29 cellular contexts compared by ENCODE assay signal in the genomic region with DNA sequence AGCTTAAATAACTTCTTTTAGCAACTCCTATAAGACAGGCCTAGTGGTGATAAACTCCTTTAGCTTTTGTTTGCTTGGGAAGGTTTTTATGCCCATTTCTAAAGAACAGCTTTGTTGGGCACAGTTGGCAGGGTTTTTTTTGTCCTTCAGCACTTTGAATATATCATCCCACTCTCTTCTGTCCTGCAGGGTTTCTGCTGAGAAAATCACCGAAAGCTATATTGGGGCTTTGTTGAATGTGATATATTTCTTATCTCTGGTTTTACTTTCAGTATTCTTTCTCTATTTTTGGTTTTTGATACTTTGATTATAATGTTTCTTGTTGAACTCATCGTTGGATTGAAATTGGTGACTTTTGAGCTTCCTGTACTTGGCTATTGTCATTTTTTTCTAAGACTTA.
"Had no signal": no experiment of that assay in that cellular context is flagged by ENCODE, and none has a peak within 500 bp of the region (broad histone marks: within the 10 kb centered on the region; RNA-seq: fewer than 3 reads in every experiment).

No MANE protein-coding gene starts in this region.

- H3K27me3 ChIP-seq: colonic mucosa, dorsolateral prefrontal cortex, esophagus muscularis mucosa, esophagus squamous epithelium, foreskin keratinocyte, gastrocnemius medialis, gastroesophageal sphincter, heart left ventricle, heart right ventricle had no signal

- DNase-seq: colonic mucosa; cortex of kidney; dermis blood vessel endothelial cell; dorsolateral prefrontal cortex; effector CD4-positive, alpha-beta T cell; effector CD8-positive, alpha-beta T cell; effector memory CD4-positive, alpha-beta T cell; effector memory CD8-positive, alpha-beta T cell; endodermal cell; erythroblast; esophagus squamous epithelium; foreskin fibroblast; foreskin keratinocyte; foreskin melanocyte; gastrocnemius medialis; glutamatergic neuron; head of caudate nucleus; heart left ventricle; heart right ventricle had no signal

- H3K4me3 ChIP-seq: colonic mucosa, coronary artery, dorsolateral prefrontal cortex, esophagus muscularis mucosa, esophagus squamous epithelium, gastrocnemius medialis, gastroesophageal sphincter, heart left ventricle, heart right ventricle had no signal

- H3K27ac ChIP-seq: colonic mucosa, coronary artery, dorsolateral prefrontal cortex, epithelial cell of prostate, esophagus muscularis mucosa, esophagus squamous epithelium, foreskin keratinocyte, gastrocnemius medialis, gastroesophageal sphincter, heart left ventricle, heart right ventricle had no signal

- H3K36me3 ChIP-seq: colonic mucosa, esophagus squamous epithelium, gastrocnemius medialis, heart left ventricle, heart right ventricle had no signal

- H3K27me3 Mint-ChIP-seq: dendritic cell treated with granulocyte-macrophage colony-stimulating factor and Interleukin-4, amounts not matched to agents 40 ng/mL and 50 ng/mL, for 4 days; effector memory CD8-positive, alpha-beta T cell had no signal

- H3K9me3 ChIP-seq: colonic mucosa, esophagus muscularis mucosa, esophagus squamous epithelium, gastrocnemius medialis, gastroesophageal sphincter had no signal

- ATAC-seq: effector memory CD8-positive, alpha-beta T cell; esophagus mucosa; foreskin keratinocyte; gastrocnemius medialis; gastroesophageal sphincter; heart left ventricle; heart right ventricle had no signal

- H3K4me1 ChIP-seq: colonic mucosa, esophagus muscularis mucosa, esophagus squamous epithelium, foreskin keratinocyte, gastrocnemius medialis, gastroesophageal sphincter, heart left ventricle, heart right ventricle had no signal

- H3K4me3 Mint-ChIP-seq: dendritic cell treated with granulocyte-macrophage colony-stimulating factor and Interleukin-4, amounts not matched to agents 40 ng/mL and 50 ng/mL, for 4 days; effector memory CD8-positive, alpha-beta T cell; endodermal cell had no signal

- FAIRE-seq: colon, endometrium, endothelial cell of umbilical vein, frontal cortex had no signal

- H3K27ac Mint-ChIP-seq: dendritic cell treated with granulocyte-macrophage colony-stimulating factor and Interleukin-4, amounts not matched to agents 40 ng/mL and 50 ng/mL, for 4 days; effector memory CD8-positive, alpha-beta T cell; endodermal cell had no signal
